ENCODE assay signal across 1 cellular context in genomic region chr20:20229595-20229994, GRCh38.
TF ChIP-seq lines count a peak whose summit lies in the region.

No MANE protein-coding gene starts in this region.

TF ChIP-seq in GM12878, 131 proteins besides CTCF, POLR2A, EP300 and RAD21 (continues in another document):
- TF ChIP-seq GABPA (IDR thresholded peaks at IDR 0.05; ENCODE audit: low read depth) (no peak), MLLT1 (IDR thresholded peaks at IDR 0.05) (no peak), IRF3 (IDR thresholded peaks at IDR 0.05) (no peak), NRF1 (conservative IDR thresholded peaks at IDR 0.05; ENCODE audit: low read depth, low read length) (no peak), RUNX3 (IDR thresholded peaks at IDR 0.05; ENCODE audit: low read length) (0 out of 2 replicates have a peak, but pooled peaks have one; percentile 6), ZNF592 (IDR thresholded peaks at IDR 0.05) (no peak), SKIL (IDR thresholded peaks at IDR 0.05; ENCODE audit: low read depth, poor library complexity, severe bottlenecking) (no peak), MTA3 (IDR thresholded peaks at IDR 0.05; ENCODE audit: borderline replicate concordance, low read length) (no peak), CEBPZ (IDR thresholded peaks at IDR 0.05; ENCODE audit: low read depth, low read length) (no peak), PBX3 (IDR thresholded peaks at IDR 0.05; ENCODE audit: insufficient replicate concordance, low read depth, low read length) (no peak), JUND (IDR thresholded peaks at IDR 0.05; ENCODE audit: low read depth, low read length) (no peak), IRF5 (IDR thresholded peaks at IDR 0.05; ENCODE audit: borderline replicate concordance) (no peak), MEF2B (IDR thresholded peaks at IDR 0.05; ENCODE audit: partially characterized antibody, poor library complexity, severe bottlenecking) (no peak), SUPT20H (IDR thresholded peaks at IDR 0.05; ENCODE audit: borderline replicate concordance, control insufficient read depth, low read depth, low read length) (no peak), NR2C2 (IDR thresholded peaks at IDR 0.05; ENCODE audit: borderline replicate concordance, control insufficient read depth, insufficient read length, low read depth) (no peak), POU2F2 (IDR thresholded peaks at IDR 0.05; ENCODE audit: borderline replicate concordance, low read depth, low read length) (0 out of 3 replicates have a peak, but pooled peaks have one; percentile 73), TBL1XR1 (IDR thresholded peaks at IDR 0.05; ENCODE audit: low read depth, low read length) (no peak), HCFC1 (IDR thresholded peaks at IDR 0.05; ENCODE audit: low read length) (no peak), PML (IDR thresholded peaks at IDR 0.05; ENCODE audit: low read length) (no peak), MXI1 (IDR thresholded peaks at IDR 0.05; ENCODE audit: low read depth, low read length) (no peak), WRNIP1 (IDR thresholded peaks at IDR 0.05; ENCODE audit: borderline replicate concordance, low read depth, low read length) (no peak), PAX8 (IDR thresholded peaks at IDR 0.05) (no peak), ZNF622 (IDR thresholded peaks at IDR 0.05) (no peak), ETV6 (conservative IDR thresholded peaks at IDR 0.05 in 1 of 2, IDR thresholded peaks at IDR 0.05 in 1 of 2; ENCODE audit: borderline replicate concordance in 1 of 2, low read depth in 1 of 2) (no peak), RELA (IDR thresholded peaks at IDR 0.05; ENCODE audit: borderline replicate concordance, partially characterized antibody) (no peak), RCOR1 (conservative IDR thresholded peaks at IDR 0.05; ENCODE audit: low read depth, low read length) (no peak), CUX1 (IDR thresholded peaks at IDR 0.05; ENCODE audit: insufficient replicate concordance, low read depth, low read length) (no peak), FOS (IDR thresholded peaks at IDR 0.05; ENCODE audit: borderline replicate concordance, extremely low read depth, insufficient read length) (no peak), MEF2A (IDR thresholded peaks at IDR 0.05; ENCODE audit: insufficient read depth, low read depth, low read length) (0 out of 2 replicates have a peak, but pooled peaks have one; percentile 31), ZNF217 (IDR thresholded peaks at IDR 0.05) (peak; percentile 66; the same call in 1 of the 2 replicates), SMC3 (IDR thresholded peaks at IDR 0.05; ENCODE audit: borderline replicate concordance, low read length) (no peak), IRF4 (IDR thresholded peaks at IDR 0.05; ENCODE audit: low read depth, low read length) (peak; percentile 48; the same call in 1 of the 2 replicates), BRCA1 (IDR thresholded peaks at IDR 0.05; ENCODE audit: low read depth, low read length) (no peak), JUNB (IDR thresholded peaks at IDR 0.05) (peak; percentile 18; the same call in 1 of the 2 replicates), EZH2 (IDR thresholded peaks at IDR 0.05; ENCODE audit: borderline replicate concordance, control insufficient read depth, low read depth, low read length) (no peak), CREB1 (IDR thresholded peaks at IDR 0.05; ENCODE audit: low read depth) (no peak), USF1 (IDR thresholded peaks at IDR 0.05; ENCODE audit: borderline replicate concordance, extremely low read length, insufficient read depth, low read depth, low read length) (no peak), SUZ12 (IDR thresholded peaks at IDR 0.05; ENCODE audit: unreplicated experiment) (no peak)
